ENCODE assay signal across 8 cellular contexts in genomic region chr13:48000559-48001126, GRCh38. TPM values are rescaled to one million over a fixed set of nuclear protein-coding genes. Genes with fewer than 3 reads are reported as not detected.
A peak's percentile ranks its signal among the peaks of the same experiment; 100 is the strongest.
DNase-seq lines count a peak whose midpoint lies in the region; ATAC-seq and TF ChIP-seq lines count a peak whose summit lies in the region.

No MANE protein-coding gene starts in this region.

- H3K36me3 ChIP-seq in DOHH2 (ENCODE audit: control insufficient read depth, low read length), result peaks cover 18% of the 10 kb centered on the region
- no peaks in the 10 kb centered on the region for H3K36me3 ChIP-seq in right atrium auricular region

- H3K4me2 ChIP-seq in DOHH2 (ENCODE audit: low read length), result peak overlapping the region; percentile 69

- H3K4me3 ChIP-seq in DOHH2 (ENCODE audit: low read length) (peak overlapping the region; percentile 89), right atrium auricular region (peak overlapping the region; percentile 84 to 100)

- intact Hi-C loops in sciatic nerve (cut with DNase I), result no loop called here

- no peaks in the 10 kb centered on the region for H3K9me3 Mint-ChIP-seq in activated naive CD4-positive, alpha-beta T cell treated with anti-CD3 and anti-CD28 coated beads, Interleukin-2, amount 50 U/mL, for 72 hours

- H3K27ac ChIP-seq in DOHH2 (ENCODE audit: low read depth, low read length) (no peak overlapping the region), right atrium auricular region (peak overlapping the region; percentile 66 to 92)

- peaks cover 14% of the 10 kb centered on the region for H3K4me1 ChIP-seq in DOHH2 (ENCODE audit: control insufficient read depth, low read length)
- H3K4me1 ChIP-seq in right atrium auricular region, result peaks cover 0 to 37% of the 10 kb centered on the region in 2 donors

- H3K9me2 ChIP-seq in DOHH2 (replicated peaks; ENCODE audit: control insufficient read depth, low read length), result no peaks in the 10 kb centered on the region

- H4K20me1 ChIP-seq in DOHH2 (ENCODE audit: control insufficient read depth, insufficient read depth, low read depth, low read length), result no peaks in the 10 kb centered on the region

- H3F3A ChIP-seq in DOHH2 (ENCODE audit: control insufficient read depth, insufficient read depth), result no peaks in the 10 kb centered on the region

- H3K27me3 ChIP-seq in DOHH2 (ENCODE audit: control insufficient read depth, low read length) (no peaks in the 10 kb centered on the region), right atrium auricular region (no peaks in the 10 kb centered on the region)

- ATAC-seq in GM19452 (IDR thresholded peaks at IDR 0.05; ENCODE audit: unreplicated experiment) (peak; percentile 29), HG03460 (IDR thresholded peaks at IDR 0.05; ENCODE audit: unreplicated experiment) (peak; percentile 35), sciatic nerve (peak; percentile 63)
- ATAC-seq in activated naive CD4-positive, alpha-beta T cell treated with anti-CD3 and anti-CD28 coated beads, Interleukin-2, amount 50 U/mL, for 72 hours, result peak; percentile 30 to 58

- DNase-seq in activated naive CD4-positive, alpha-beta T cell treated with anti-CD3 and anti-CD28 coated beads, Interleukin-2, amount 50 U/mL, for 72 hours (ENCODE audit: low spot score in 2 of 2), result no peak
- no peak for DNase-seq in right atrium auricular region (ENCODE audit: low spot score)
- DNase-seq in sciatic nerve (ENCODE audit: low spot score), result no peak
- no peak for DNase-seq in amniotic stem cell (lab: John Stamatoyannopoulos, UW)
- DNase-seq in NCI-H1694 treated with DMSO at 0.1 percent for 48 hours (lab: John Stamatoyannopoulos, UW), result no peak

- H3K9me3 ChIP-seq in DOHH2 (ENCODE audit: control insufficient read depth, insufficient read depth, low read length), result no peaks in the 10 kb centered on the region
- no peaks in the 10 kb centered on the region for H3K9me3 ChIP-seq in right atrium auricular region

- H3K27ac Mint-ChIP-seq in activated naive CD4-positive, alpha-beta T cell treated with anti-CD3 and anti-CD28 coated beads, Interleukin-2, amount 50 U/mL, for 72 hours, result peak overlapping the region; percentile 92 to 95

- H3K79me2 ChIP-seq in DOHH2 (ENCODE audit: control insufficient read depth, low read length), result peaks cover 48% of the 10 kb centered on the region

- TF ChIP-seq CTCF in DOHH2 (IDR thresholded peaks at IDR 0.05; ENCODE audit: low read depth, low read length, poor library complexity, severe bottlenecking) (no peak), right atrium auricular region (IDR thresholded peaks at IDR 0.05) (no peak)

- peaks cover 7 to 15% of the 10 kb centered on the region in 2 donors for H3K36me3 Mint-ChIP-seq in activated naive CD4-positive, alpha-beta T cell treated with anti-CD3 and anti-CD28 coated beads, Interleukin-2, amount 50 U/mL, for 72 hours

RNA-seq across cellular contexts. Expression of gene SUCLA2, which starts 0.4 kb away (rescaled TPM):
- 10 to 100 TPM; 50.3 to 61.5 TPM for total RNA-seq in activated naive CD4-positive, alpha-beta T cell treated with anti-CD3 and anti-CD28 coated beads, Interleukin-2, amount 50 U/mL, for 72 hours
- 10 to 100 TPM; 50.3 to 98.3 TPM for total RNA-seq in right atrium auricular region
- total RNA-seq in sciatic nerve, result 45.4 TPM

RNA-seq across cellular contexts. Expression of gene NUDT15, which starts 36.9 kb away (rescaled TPM):
- 10 to 100 TPM; 17.2 to 41.8 TPM for total RNA-seq in activated naive CD4-positive, alpha-beta T cell treated with anti-CD3 and anti-CD28 coated beads, Interleukin-2, amount 50 U/mL, for 72 hours
- total RNA-seq in right atrium auricular region (10 to 100 TPM in 1 of 2 donors, 1 to 10 TPM in 1; 5.0 to 10.7 TPM), sciatic nerve (6.9 TPM)
